ENCODE assay signal across 17 cellular contexts in genomic region chr10:1251769-1252168, GRCh38.
DNase-seq lines count a peak whose midpoint lies in the region; ATAC-seq, FAIRE-seq and TF ChIP-seq lines count a peak whose summit lies in the region.
"Had no signal": no experiment of that assay in that cellular context is flagged by ENCODE, and none has a peak within 500 bp of the region (broad histone marks: within the 10 kb centered on the region; RNA-seq: fewer than 3 reads in every experiment).

No MANE protein-coding gene starts in this region.

- H2BK20ac ChIP-seq in H1 (ENCODE audit: low read length), result 0 out of 2 replicates have a peak overlapping the region, but pooled peaks have one; percentile 32

- no peak for FAIRE-seq in H1 (lab: Jason Lieb, UNC)
- FAIRE-seq: HepG2, HTR-8/SVneo had no signal

- peaks cover 9% of the 10 kb centered on the region for H3K9me3 Mint-ChIP-seq in activated CD4-positive, alpha-beta T cell treated with anti-CD3 and anti-CD28 coated beads, Interleukin-2, amount 10 ng/mL, durations not matched to agents 24 days and 14 days

- H3K4ac ChIP-seq in H1 (replicated peaks; ENCODE audit: insufficient read length, low read depth, low read length), result no peak overlapping the region

- peaks cover 7% of the 10 kb centered on the region for H3K4me1 Mint-ChIP-seq in activated CD4-positive, alpha-beta T cell treated with anti-CD3 and anti-CD28 coated beads, Interleukin-2, amount 10 ng/mL, durations not matched to agents 24 days and 14 days
- H3K4me1 Mint-ChIP-seq: B cell had no signal

- no peak for TF ChIP-seq RAD21 in H1 (IDR thresholded peaks at IDR 0.05 in 1 of 2, conservative IDR thresholded peaks at IDR 0.05 in 1 of 2; ENCODE audit: low read depth in 2 of 2, low read length in 2 of 2)

- no peak for TF ChIP-seq POLR2A in H1 (IDR thresholded peaks at IDR 0.05; ENCODE audit: control extremely low read depth in 1 of 2, low read depth in 2 of 2, low read length in 2 of 2)

- H3K27me3 Mint-ChIP-seq in activated CD4-positive, alpha-beta T cell treated with anti-CD3 and anti-CD28 coated beads, Interleukin-2, amount 10 ng/mL, durations not matched to agents 24 days and 14 days, result peaks cover 43% of the 10 kb centered on the region

- H3K27me3 ChIP-seq in H1 (replicated peaks in 1 of 4; ENCODE audit: control insufficient read depth in 3 of 4, extremely low read depth in 1 of 4, insufficient read depth in 3 of 4, low read length in 3 of 4), result no peaks in the 10 kb centered on the region; a peak in 1 of 7 replicates

- no peak overlapping the region for H3K18ac ChIP-seq in H1 (ENCODE audit: extremely low read depth, low read length)

- H2AK5ac ChIP-seq in H1 (ENCODE audit: low read depth, low read length), result no peak overlapping the region; the same call in 1 of the 2 replicates

- H3K23ac ChIP-seq in H1 (ENCODE audit: insufficient read length), result no peak overlapping the region

- H2BK120ac ChIP-seq in H1 (replicated peaks; ENCODE audit: low read depth, low read length), result no peak overlapping the region

- no peak overlapping the region for H2BK12ac ChIP-seq in H1 (ENCODE audit: low read depth, low read length)

- no peaks in the 10 kb centered on the region for H3K36me3 ChIP-seq in H1 (ENCODE audit: control insufficient read depth in 2 of 4, insufficient read depth in 4 of 4, low read length in 3 of 4)

- H3K27ac Mint-ChIP-seq in activated CD4-positive, alpha-beta T cell treated with anti-CD3 and anti-CD28 coated beads, Interleukin-2, amount 10 ng/mL, durations not matched to agents 24 days and 14 days, result no peak overlapping the region
- H3K27ac Mint-ChIP-seq: B cell; CD4-positive, alpha-beta T cell had no signal

- no peak overlapping the region for H3K27ac ChIP-seq in H1 (ENCODE audit: low read depth, low read length)
- H3K27ac ChIP-seq: GM23248 had no signal

- H3K56ac ChIP-seq in H1 (replicated peaks; ENCODE audit: insufficient read length, low read depth, low read length), result no peak overlapping the region

- H3K4me3 ChIP-seq in H1 (ENCODE audit: extremely low read depth in 1 of 4, insufficient read depth in 2 of 4, low read depth in 3 of 4, low read length in 4 of 4), result no peak overlapping the region
- H3K4me3 ChIP-seq: GM23248 had no signal

- no peak overlapping the region for H4K8ac ChIP-seq in H1 (ENCODE audit: extremely low read depth, insufficient read depth, low read length)

- no peak for TF ChIP-seq CTCF in H1 (IDR thresholded peaks at IDR 0.05; ENCODE audit: control extremely low read depth in 1 of 3, insufficient read depth in 1 of 3, low read depth in 1 of 3, low read length in 3 of 3)

- 91% methylated on average over 3 of the region's 3 CpGs; no CpG with 5 or more reads in 1 of the 2 experiments for WGBS in H1 (ENCODE audit: extremely low coverage in 1 of 2, insufficient coverage in 1 of 2, insufficient read length in 1 of 2, insufficient replicate concordance in 2 of 2, low coverage in 1 of 2, low lambda C conversion rate in 2 of 2, missing lambda C conversion rate in 1 of 2), 2 experiments

- intact Hi-C loops in activated CD4-positive, alpha-beta T cell treated with anti-CD3 and anti-CD28 coated beads, Interleukin-2, amount 10 ng/mL, durations not matched to agents 24 days and 14 days (cut with micrococcal nuclease), result no loop called here

- H3K36me3 Mint-ChIP-seq in activated CD4-positive, alpha-beta T cell treated with anti-CD3 and anti-CD28 coated beads, Interleukin-2, amount 10 ng/mL, durations not matched to agents 24 days and 14 days (ENCODE audit: low read depth), result no peaks in the 10 kb centered on the region

- peaks cover 2% of the 10 kb centered on the region; the same call in 1 of the 2 replicates for H3K23me2 ChIP-seq in H1 (ENCODE audit: low read depth, low read length)

- no peak overlapping the region for H3K4me2 ChIP-seq in H1 (ENCODE audit: insufficient read depth in 1 of 2, low read depth in 2 of 2, low read length in 2 of 2)

- no peak for TF ChIP-seq EP300 in H1 (IDR thresholded peaks at IDR 0.05; ENCODE audit: borderline replicate concordance in 1 of 2, low read depth in 2 of 2, low read length in 2 of 2)

- H3K79me2 ChIP-seq in H1 (ENCODE audit: control insufficient read depth in 1 of 2, insufficient read depth in 2 of 2, low read length in 2 of 2), result no peaks in the 10 kb centered on the region

- H4K91ac ChIP-seq in H1 (replicated peaks; ENCODE audit: insufficient read length, low read length), result peak overlapping the region; percentile 47

- H4K20me1 ChIP-seq in H1 (replicated peaks in 1 of 2; ENCODE audit: control insufficient read depth in 1 of 2, insufficient read depth in 2 of 2, low read length in 2 of 2), result no peaks in the 10 kb centered on the region

- no peaks in the 10 kb centered on the region for H3K9me3 ChIP-seq in H1 (ENCODE audit: insufficient read depth in 2 of 2, low read depth in 1 of 2, low read length in 1 of 2)

- peak; percentile 35 for DNase-seq in activated CD4-positive, alpha-beta T cell treated with anti-CD3 and anti-CD28 coated beads, Interleukin-2, amount 10 ng/mL, durations not matched to agents 24 days and 14 days
- DNase-seq in activated CD4-positive, alpha-beta T cell treated with anti-CD3 and anti-CD28 coated beads for 48 hours, result no peak
- DNase-seq in H1 (ENCODE audit: low read depth in 1 of 2, low spot score in 2 of 2) (no peak), pons (ENCODE audit: low spot score) (peak; percentile 82), superior temporal gyrus (ENCODE audit: extremely low spot score) (peak; percentile 63), NCI-H1930 (lab: John Stamatoyannopoulos, UW) (no peak)
- no peak for DNase-seq in activated T-cell treated with anti-CD3 and anti-CD28 coated beads, Interleukin-2, amount 50 U/mL, for 1 hour
- DNase-seq: 8988T; Calu3; CD4-positive, alpha-beta T cell; DMS 273 treated with DMSO at 0.1 percent for 48 hours; GM23248; H7 had no signal

- H3K79me1 ChIP-seq in H1 (ENCODE audit: low read depth, low read length), result no peaks in the 10 kb centered on the region

- POLR2A ChIA-PET in H1 (lab: Charles Lee; ENCODE audit: partially characterized antibody), result no interaction called here

- H3K4me3 Mint-ChIP-seq in activated CD4-positive, alpha-beta T cell treated with anti-CD3 and anti-CD28 coated beads, Interleukin-2, amount 10 ng/mL, durations not matched to agents 24 days and 14 days, result no peak overlapping the region
- H3K4me3 Mint-ChIP-seq: B cell; CD4-positive, alpha-beta T cell had no signal

- no peak overlapping the region for H2BK15ac ChIP-seq in H1 (ENCODE audit: low read length)

- CTCF ChIA-PET in H1 (lab: Charles Lee; ENCODE audit: partially characterized antibody), result interaction anchor here (1.0 kb wide), 1 partner anchor 8 kb away, joined by 5 read pairs; no protein-coding TSS in a partner anchor

- no peak overlapping the region for H2BK5ac ChIP-seq in H1 (ENCODE audit: low read depth, low read length)

- no peak overlapping the region for H4K5ac ChIP-seq in H1 (ENCODE audit: insufficient read length, low read depth, low read length)

- H3K14ac ChIP-seq in H1 (ENCODE audit: insufficient read length), result no peak overlapping the region

- ATAC-seq in HG03108 (IDR thresholded peaks at IDR 0.05; ENCODE audit: unreplicated experiment), result no peak
- ATAC-seq: HepG2 had no signal

- no peak overlapping the region for H3K9ac ChIP-seq in H1 (replicated peaks in 1 of 4; ENCODE audit: extremely low read depth in 1 of 4, low read depth in 3 of 4, low read length in 3 of 4)
- H3K9ac ChIP-seq: GM23248 had no signal

- no peak overlapping the region for H2AFZ ChIP-seq in H1 (ENCODE audit: low read length)
- H2AFZ ChIP-seq: GM23248 had no signal

- H3K4me1 ChIP-seq in H1 (replicated peaks in 1 of 4; ENCODE audit: control insufficient read depth in 3 of 4, insufficient read depth in 4 of 4, low read length in 3 of 4), result no peaks in the 10 kb centered on the region; a peak in 1 of 7 replicates

TF ChIP-seq in H1, 55 proteins besides CTCF, POLR2A, EP300 and RAD21:
- TF ChIP-seq SIN3A (conservative IDR thresholded peaks at IDR 0.05 in 1 of 2, IDR thresholded peaks at IDR 0.05 in 1 of 2; ENCODE audit: low read depth in 1 of 2, low read length in 2 of 2), result no peak

Comparison
In these comparisons a context has a peak if more than half of its experiments do, and no peak if none do; other contexts are left out.
1. DNase-seq: peak in activated CD4-positive, alpha-beta T cell treated with anti-CD3 and anti-CD28 coated beads, Interleukin-2, amount 10 ng/mL, durations not matched to agents 24 days and 14 days (single experiment), pons (single experiment) and superior temporal gyrus (single experiment); none in activated CD4-positive, alpha-beta T cell treated with anti-CD3 and anti-CD28 coated beads for 48 hours (single experiment), H1 (0 of 2), activated T-cell treated with anti-CD3 and anti-CD28 coated beads, Interleukin-2, amount 50 U/mL, for 1 hour (single experiment) and NCI-H1930 (0 of 2).